Comparison of ENCODE assay signal across 34 cellular contexts in genomic region chr12:93966516-93967133, GRCh38.
"Had no signal": no experiment of that assay in that cellular context is flagged by ENCODE, and none has a peak within 500 bp of the region (broad histone marks: within the 10 kb centered on the region; RNA-seq: fewer than 3 reads in every experiment).

No MANE protein-coding gene starts in this region.

- ATAC-seq: activated naive CD4-positive, alpha-beta T cell treated with anti-CD3 and anti-CD28 coated beads, Interleukin-2, amount 50 U/mL, for 72 hours; activated naive CD8-positive, alpha-beta T cell treated with anti-CD3 and anti-CD28 coated beads, Interleukin-2, amount 50 U/mL, for 24 hours; activated T-cell treated with anti-CD3 and anti-CD28 coated beads, Interleukin-2, amount 50 U/mL, for 4 hours; activated T-cell treated with anti-CD3 and anti-CD28 coated beads, Interleukin-2, amount 50 U/mL, for 72 hours; activated T-helper 17 cell treated with anti-CD3 and anti-CD28 coated beads, Interleukin-2, amount 50 U/mL, for 72 hours; body of pancreas had no signal

- H3K4me3 ChIP-seq: adrenal gland, ascending aorta, body of pancreas, breast epithelium, cardiac muscle cell had no signal

- H3K9me3 ChIP-seq: adrenal gland, body of pancreas had no signal

- H3K27me3 ChIP-seq: adrenal gland, ascending aorta, body of pancreas, brain microvascular endothelial cell, breast epithelium, cardiac muscle cell had no signal

- DNase-seq: activated effector memory CD4-positive, alpha-beta T cell treated with anti-CD3 and anti-CD28 coated beads, Interleukin-2, amount 50 U/mL, for 16 hours; activated effector memory CD4-positive, alpha-beta T cell treated with Interleukin-2 at 50 U/mL for 16 hours; activated gamma-delta T cell; activated gamma-delta T cell treated with Interleukin-2 at 50 U/mL for 16 hours; activated naive CD4-positive, alpha-beta T cell; activated naive CD4-positive, alpha-beta T cell treated with anti-CD3 and anti-CD28 coated beads for 36 hours; activated naive CD4-positive, alpha-beta T cell treated with anti-CD3 and anti-CD28 coated beads, Interleukin-2, amount 10 ng/mL, durations not matched to agents 7 days and 5 days; activated naive CD4-positive, alpha-beta T cell treated with anti-CD3 and anti-CD28 coated beads, Interleukin-2, amount 50 U/mL, for 16 hours; activated naive CD4-positive, alpha-beta T cell treated with Interleukin-2 at 50 U/mL for 16 hours; activated naive CD8-positive, alpha-beta T cell treated with anti-CD3 and anti-CD28 coated beads for 36 hours; activated naive CD8-positive, alpha-beta T cell treated with anti-CD3 and anti-CD28 coated beads, Interleukin-2, amount 10 ng/mL, durations not matched to agents 7 days and 5 days; activated naive CD8-positive, alpha-beta T cell treated with anti-CD3 and anti-CD28 coated beads, Interleukin-2, amount 50 U/mL, for 24 hours; activated T-cell treated with anti-CD3 and anti-CD28 coated beads, Interleukin-2, amount 50 U/mL, for 1 hour; activated T-cell treated with anti-CD3 and anti-CD28 coated beads, Interleukin-2, amount 50 U/mL, for 24 hours; activated T-cell treated with anti-CD3 and anti-CD28 coated beads, Interleukin-2, amount 50 U/mL, for 4 hours; activated T-cell treated with anti-CD3 and anti-CD28 coated beads, Interleukin-2, amount 50 U/mL, for 48 hours; activated T-cell treated with anti-CD3 and anti-CD28 coated beads, Interleukin-2, amount 50 U/mL, for 72 hours; adrenal gland; amniotic stem cell; amygdala; anterior cingulate cortex; aorta; body of pancreas; brain microvascular endothelial cell; caudate nucleus; central memory CD4-positive, alpha-beta T cell; cerebellar nuclear complex had no signal

- H3K36me3 ChIP-seq: adrenal gland, ascending aorta, brain microvascular endothelial cell, breast epithelium, cardiac muscle cell had no signal

- H3K4me1 ChIP-seq: adrenal gland, ascending aorta, body of pancreas, breast epithelium had no signal

- FAIRE-seq: astrocyte, bronchial epithelial cell had no signal

- H3K27ac ChIP-seq: adrenal gland, ascending aorta, body of pancreas, brain microvascular endothelial cell, breast epithelium, cardiac muscle cell had no signal
